In the genomic region with DNA sequence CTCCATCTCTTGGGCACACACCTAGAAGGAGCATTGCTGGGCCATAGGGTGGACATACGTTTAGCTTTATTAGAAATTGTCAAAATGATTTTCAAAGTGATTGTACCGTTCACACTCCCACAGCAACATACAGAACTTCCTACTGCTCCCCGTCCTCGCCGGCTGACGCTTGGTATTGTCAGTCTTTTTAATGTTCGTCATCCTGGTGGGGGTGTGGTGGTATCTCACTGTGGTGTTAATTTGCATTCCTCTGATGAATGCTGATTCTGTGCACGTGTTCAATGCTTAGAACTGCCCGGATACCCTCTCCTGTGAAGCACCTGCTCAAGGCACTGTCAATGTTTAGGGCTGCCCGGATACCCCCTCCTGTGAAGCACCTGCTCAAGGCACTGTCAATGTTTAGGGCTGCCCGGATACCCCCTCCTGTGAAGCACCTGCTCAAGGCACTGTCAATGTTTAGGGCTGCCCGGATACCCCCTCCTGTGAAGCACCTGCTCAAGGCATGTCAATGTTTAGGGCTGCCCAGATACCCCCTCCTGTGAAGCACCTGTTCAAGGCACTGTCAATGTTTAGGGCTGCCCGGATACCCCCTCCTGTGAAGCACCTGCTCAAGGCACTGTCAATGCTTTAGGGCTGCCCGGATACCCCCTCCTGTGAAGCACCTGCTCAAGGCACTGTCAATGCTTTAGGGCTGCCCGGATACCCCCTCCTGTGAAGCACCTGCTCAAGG, we compare ENCODE assay signal across 1 cellular context. TPM values are rescaled to one million over a fixed set of nuclear protein-coding genes. Genes with fewer than 3 reads are reported as not detected.
"Had no signal": no experiment of that assay in that cellular context is flagged by ENCODE, and none has a peak within 500 bp of the region (broad histone marks: within the 10 kb centered on the region; RNA-seq: fewer than 3 reads in every experiment).

No MANE protein-coding gene starts in this region.

RNA-seq across cellular contexts. Expression of a gene that starts 34.6 kb away (rescaled TPM):
- total RNA-seq: dermis blood vessel endothelial cell had no signal
